17 cellular contexts compared by ENCODE assay signal in the genomic region with DNA sequence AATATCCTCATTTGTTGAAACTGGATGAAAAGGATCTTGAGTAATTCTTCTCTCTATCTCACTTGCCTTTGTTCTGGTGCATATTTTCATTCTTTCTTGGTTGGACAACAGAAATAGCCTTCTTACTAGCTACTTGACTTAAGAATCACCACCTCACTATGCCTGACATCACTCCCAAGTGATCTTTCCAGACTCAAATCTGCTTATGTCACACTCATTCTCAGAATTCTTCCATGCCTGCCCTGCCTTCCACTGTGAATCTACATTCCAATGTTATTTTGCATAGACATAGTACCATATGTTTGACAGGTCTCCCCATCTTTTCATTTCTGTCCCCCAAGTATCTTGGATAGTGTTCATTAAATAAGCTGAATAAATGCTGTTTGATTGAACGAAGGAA.
DNase-seq lines count a peak whose midpoint lies in the region; ATAC-seq and TF ChIP-seq lines count a peak whose summit lies in the region.
"Had no signal": no experiment of that assay in that cellular context is flagged by ENCODE, and none has a peak within 500 bp of the region (broad histone marks: within the 10 kb centered on the region; RNA-seq: fewer than 3 reads in every experiment).

No MANE protein-coding gene starts in this region.

- H3K36me3 ChIP-seq in gastroesophageal sphincter: no peaks in the 10 kb centered on the region
- H3K36me3 ChIP-seq: BLaER1 treated with 17β-estradiol and CSF1 and Interleukin-3, amounts not matched to agents 10 nM and 100 nM; prostate gland had no signal

- H3K27ac ChIP-seq in epithelial cell of prostate: no peak overlapping the region
- no peak overlapping the region for H3K27ac ChIP-seq in gastroesophageal sphincter
- H3K27ac ChIP-seq: BLaER1 treated with 17β-estradiol and CSF1 and Interleukin-3, amounts not matched to agents 10 nM and 100 nM; prostate gland; testis had no signal

- H3K27me3 ChIP-seq in gastroesophageal sphincter: no peaks in the 10 kb centered on the region
- H3K27me3 ChIP-seq: BLaER1 treated with 17β-estradiol and CSF1 and Interleukin-3, amounts not matched to agents 10 nM and 100 nM; testis had no signal

- H3K4me3 Mint-ChIP-seq in osteocyte (ENCODE audit: unreplicated experiment): no peak overlapping the region
- H3K4me3 Mint-ChIP-seq: activated naive CD4-positive, alpha-beta T cell treated with anti-CD3 and anti-CD28 coated beads, Interleukin-2, amount 50 U/mL, for 24 hours; T-helper 2 cell treated with Interferon-gamma antibody and Interleukin-4, amounts not matched to agents 5 μg/mL and 100 μg/mL, for 36 hours had no signal

- no peak for ATAC-seq in gastroesophageal sphincter
- ATAC-seq in HG02610 (IDR thresholded peaks at IDR 0.05; ENCODE audit: unreplicated experiment): no peak
- ATAC-seq: left cardiac atrium had no signal

- H3K27me3 Mint-ChIP-seq in osteocyte (ENCODE audit: unreplicated experiment): no peaks in the 10 kb centered on the region
- H3K27me3 Mint-ChIP-seq: activated naive CD4-positive, alpha-beta T cell treated with anti-CD3 and anti-CD28 coated beads, Interleukin-2, amount 50 U/mL, for 24 hours had no signal

- TF ChIP-seq EP300 in gastroesophageal sphincter (IDR thresholded peaks at IDR 0.05): no peak

- TF ChIP-seq POLR2A in gastroesophageal sphincter (IDR thresholded peaks at IDR 0.05): no peak

- WGBS in gastroesophageal sphincter (ENCODE audit: low coverage in 1 of 2), 2 donors: 62 to 80% methylated on average over 1 of the region's 1 CpG

- H3K36me3 Mint-ChIP-seq in osteocyte (ENCODE audit: unreplicated experiment): no peaks in the 10 kb centered on the region
- H3K36me3 Mint-ChIP-seq: activated naive CD4-positive, alpha-beta T cell treated with anti-CD3 and anti-CD28 coated beads, Interleukin-2, amount 50 U/mL, for 24 hours had no signal

- no peak overlapping the region for H3K27ac Mint-ChIP-seq in osteocyte (ENCODE audit: unreplicated experiment)
- H3K27ac Mint-ChIP-seq: activated naive CD4-positive, alpha-beta T cell treated with anti-CD3 and anti-CD28 coated beads, Interleukin-2, amount 50 U/mL, for 24 hours; T-helper 2 cell treated with Interferon-gamma antibody and Interleukin-4, amounts not matched to agents 5 μg/mL and 100 μg/mL, for 36 hours had no signal

- H3K9me3 Mint-ChIP-seq in osteocyte (ENCODE audit: unreplicated experiment): no peaks in the 10 kb centered on the region
- H3K9me3 Mint-ChIP-seq: activated naive CD4-positive, alpha-beta T cell treated with anti-CD3 and anti-CD28 coated beads, Interleukin-2, amount 50 U/mL, for 24 hours; T-helper 2 cell treated with Interferon-gamma antibody and Interleukin-4, amounts not matched to agents 5 μg/mL and 100 μg/mL, for 36 hours had no signal

- DNase-seq in AG10803 (ENCODE audit: low read depth) (peak; percentile 93), NCI-H226 (peak; percentile 92), epithelial cell of prostate (ENCODE audit: low read depth, low spot score) (peak; percentile 3), non-pigmented ciliary epithelial cell (ENCODE audit: low read depth) (peak; percentile 97), osteocyte (ENCODE audit: extremely low spot score, unreplicated experiment) (no peak)
- DNase-seq in stimulated activated naive CD4-positive, alpha-beta T cell treated with Interleukin-2 at 50 U/mL for 16 hours (lab: John Stamatoyannopoulos, UW): no peak
- DNase-seq: activated CD4-positive, CD25-positive, alpha-beta regulatory T cell treated with anti-CD3 and anti-CD28 coated beads, Interleukin-2, amount 50 U/mL, for 72 hours; cerebellar nuclear complex; GOT3; left cardiac atrium; testis had no signal

- no peak for TF ChIP-seq CTCF in AG10803 (conservative IDR thresholded peaks at IDR 0.05; ENCODE audit: low read length)
- TF ChIP-seq CTCF in gastroesophageal sphincter (IDR thresholded peaks at IDR 0.05): no peak
- TF ChIP-seq CTCF in osteocyte (IDR thresholded peaks at IDR 0.05): no peak

- H3K4me3 ChIP-seq in AG10803 (ENCODE audit: low read length) (no peak overlapping the region), gastroesophageal sphincter (no peak overlapping the region)
- H3K4me3 ChIP-seq: BLaER1 treated with 17β-estradiol and CSF1 and Interleukin-3, amounts not matched to agents 10 nM and 100 nM; prostate gland; testis had no signal

- H3K4me1 ChIP-seq in gastroesophageal sphincter: no peaks in the 10 kb centered on the region
- H3K4me1 ChIP-seq: BLaER1 treated with 17β-estradiol and CSF1 and Interleukin-3, amounts not matched to agents 10 nM and 100 nM; prostate gland; testis had no signal

- H3K4me1 Mint-ChIP-seq in osteocyte (ENCODE audit: unreplicated experiment): peaks cover 18% of the 10 kb centered on the region
- H3K4me1 Mint-ChIP-seq: activated naive CD4-positive, alpha-beta T cell treated with anti-CD3 and anti-CD28 coated beads, Interleukin-2, amount 50 U/mL, for 24 hours had no signal

- H3K9me3 ChIP-seq in gastroesophageal sphincter: no peaks in the 10 kb centered on the region
- H3K9me3 ChIP-seq: BLaER1 treated with 17β-estradiol and CSF1 and Interleukin-3, amounts not matched to agents 10 nM and 100 nM; prostate gland; testis had no signal

Comparison
In these comparisons a context has a peak if more than half of its experiments do, and no peak if none do; other contexts are left out.
1. DNase-seq: peak in AG10803 (single experiment), NCI-H226 (single experiment), epithelial cell of prostate (single experiment) and non-pigmented ciliary epithelial cell (single experiment); none in stimulated activated naive CD4-positive, alpha-beta T cell treated with Interleukin-2 at 50 U/mL for 16 hours (single experiment) and osteocyte (single experiment).